ENCODE assay signal across 8 cellular contexts in genomic region chr4:77158487-77158861, GRCh38. TPM values are rescaled to one million over a fixed set of nuclear protein-coding genes. Genes with fewer than 3 reads are reported as not detected.
A peak's percentile ranks its signal among the peaks of the same experiment; 100 is the strongest.
DNase-seq lines count a peak whose midpoint lies in the region; ATAC-seq, FAIRE-seq and TF ChIP-seq lines count a peak whose summit lies in the region.

No MANE protein-coding gene starts in this region.

- peaks cover 41% of the 10 kb centered on the region for H3K36me3 ChIP-seq in Loucy (ENCODE audit: insufficient read depth, low read length)

- no peaks in the 10 kb centered on the region; the same call in 1 of the 2 replicates for H3F3A ChIP-seq in Loucy (ENCODE audit: low read depth)

- POLR2A ChIA-PET in A549 (lab: Yijun Ruan, JAX), result interaction anchor here (0.6 to 1.0 kb wide), 3 partner anchors 56 to 82 kb away, joined by 3 to 7 read pairs (median 6); partner anchors contain the start of gene CCNI

- peak overlapping the region; percentile 96 to 98 (median 97) for H3K4me3 Mint-ChIP-seq in brain
- peak overlapping the region; percentile 97 for H3K4me3 Mint-ChIP-seq in mesothelial cell of epicardium

- H3K9me3 ChIP-seq in A549 (no peaks in the 10 kb centered on the region), Loucy (ENCODE audit: insufficient read depth, low read depth, low read length) (no peaks in the 10 kb centered on the region)

- H2AFZ ChIP-seq in Loucy (ENCODE audit: low read length), result no peak overlapping the region

- DNase-seq in A549 (ENCODE audit: low read depth in 1 of 2, low spot score in 1 of 2), result no peak
- no peak for DNase-seq in mesothelial cell of epicardium (ENCODE audit: low spot score in 2 of 2, unreplicated experiment in 2 of 2)
- DNase-seq in GM20000 (ENCODE audit: low spot score), result no peak

- TF ChIP-seq CTCF in A549 (IDR thresholded peaks at IDR 0.05) (no peak), Loucy (conservative IDR thresholded peaks at IDR 0.05; ENCODE audit: low read length) (peak; percentile 41; the same call in 1 of the 2 replicates), brain (conservative IDR thresholded peaks at IDR 0.05) (no peak), mesothelial cell of epicardium (IDR thresholded peaks at IDR 0.05; ENCODE audit: unreplicated experiment) (no peak), GM20000 (IDR thresholded peaks at IDR 0.05; ENCODE audit: extremely low read depth, missing control alignments) (no peak)

- H3K9ac ChIP-seq in Loucy (ENCODE audit: low read depth, low read length, poor library complexity, severe bottlenecking), result peak overlapping the region; percentile 97

- no peak for TF ChIP-seq RAD21 in A549 (conservative IDR thresholded peaks at IDR 0.05 in 1 of 2, IDR thresholded peaks at IDR 0.05 in 1 of 2)

- H3K9me3 Mint-ChIP-seq in brain (peaks cover 0 to 8% (median 0%) of the 10 kb centered on the region in 5 experiments), mesothelial cell of epicardium (no peaks in the 10 kb centered on the region)

- peaks cover 57% of the 10 kb centered on the region for H4K20me1 ChIP-seq in Loucy (ENCODE audit: insufficient read depth, low read length, poor library complexity, severe bottlenecking)

- H3K27me3 ChIP-seq in Loucy (ENCODE audit: insufficient read depth, low read length, poor library complexity, severe bottlenecking), result no peaks in the 10 kb centered on the region

- 8% methylated on average over 6 of the region's 6 CpGs for WGBS in A549 (ENCODE audit: missing lambda C conversion rate)

- H3K4me2 ChIP-seq in A549 (peak overlapping the region; percentile 93), Loucy (ENCODE audit: low read depth, low read length, poor library complexity, severe bottlenecking) (peak overlapping the region; percentile 93)

- H3K4me1 Mint-ChIP-seq in brain (peaks cover 75% of the 10 kb centered on the region), mesothelial cell of epicardium (peaks cover 60% of the 10 kb centered on the region)

- TF ChIP-seq POLR2A in A549 (IDR thresholded peaks at IDR 0.05; ENCODE audit: low read length), result no peak

- H3K27ac ChIP-seq in A549, result peak overlapping the region; percentile 76 to 99

- FAIRE-seq in A549 (lab: Jason Lieb, UNC), result no peak

- no peaks in the 10 kb centered on the region for H3K9me2 ChIP-seq in Loucy (replicated peaks; ENCODE audit: low read depth, low read length)

- peak overlapping the region; percentile 80 for H3K4me3 ChIP-seq in A549
- H3K4me3 ChIP-seq in Loucy (ENCODE audit: low read length, poor library complexity, severe bottlenecking), result peak overlapping the region; percentile 82

- CTCF ChIA-PET in A549 (lab: Yijun Ruan, JAX), result no interaction called here

- ATAC-seq in A549 (no peak), GM21423 (IDR thresholded peaks at IDR 0.05; ENCODE audit: unreplicated experiment) (no peak), HG03342 (IDR thresholded peaks at IDR 0.05; ENCODE audit: unreplicated experiment) (no peak), HG03565 (IDR thresholded peaks at IDR 0.05; ENCODE audit: unreplicated experiment) (no peak)

- H3K27ac Mint-ChIP-seq in brain, result peak overlapping the region; percentile 86 to 95 (median 95)
- H3K27ac Mint-ChIP-seq in mesothelial cell of epicardium, result peak overlapping the region; percentile 94

- TF ChIP-seq EP300 in A549 (IDR thresholded peaks at IDR 0.05), result no peak

- peaks cover 69% of the 10 kb centered on the region for H3K79me2 ChIP-seq in Loucy (ENCODE audit: insufficient read depth, low read length)

- H3K27me3 Mint-ChIP-seq in brain (peaks cover 13% of the 10 kb centered on the region), mesothelial cell of epicardium (ENCODE audit: low read depth) (peaks cover 4% of the 10 kb centered on the region)

- H3K36me3 Mint-ChIP-seq in brain (peaks cover 52% of the 10 kb centered on the region), mesothelial cell of epicardium (peaks cover 21% of the 10 kb centered on the region)

- peaks cover 12% of the 10 kb centered on the region; the same call in 2 of the 3 replicates for H3K4me1 ChIP-seq in A549
- peaks cover 62% of the 10 kb centered on the region for H3K4me1 ChIP-seq in Loucy (ENCODE audit: insufficient read depth, low read length, poor library complexity, severe bottlenecking)

TF ChIP-seq in A549, 52 proteins besides CTCF, POLR2A, EP300 and RAD21 (continues in another document):
- no peak for TF ChIP-seq HOXA7 (CRISPR knock-in tag; IDR thresholded peaks at IDR 0.05)
- no peak for TF ChIP-seq BCL3 (IDR thresholded peaks at IDR 0.05)
- no peak for TF ChIP-seq TP53 (CRISPR knock-in tag; IDR thresholded peaks at IDR 0.05)
- no peak for TF ChIP-seq CBX8 (IDR thresholded peaks at IDR 0.05)
- no peak for TF ChIP-seq REST (IDR thresholded peaks at IDR 0.05)
- TF ChIP-seq MAFK (IDR thresholded peaks at IDR 0.05; ENCODE audit: partially characterized antibody), result no peak
- no peak for TF ChIP-seq ATOH8 (CRISPR knock-in tag; IDR thresholded peaks at IDR 0.05; ENCODE audit: low read depth)
- TF ChIP-seq EHF (CRISPR knock-in tag; IDR thresholded peaks at IDR 0.05), result no peak
- no peak for TF ChIP-seq USF2 (IDR thresholded peaks at IDR 0.05)
- no peak for TF ChIP-seq EHMT2 (IDR thresholded peaks at IDR 0.05; ENCODE audit: low read depth)
- no peak for TF ChIP-seq RFX5 (IDR thresholded peaks at IDR 0.05)
- TF ChIP-seq FOSB (CRISPR knock-in tag; IDR thresholded peaks at IDR 0.05), result no peak
- no peak for TF ChIP-seq TFCP2L1 (CRISPR knock-in tag; IDR thresholded peaks at IDR 0.05)
- TF ChIP-seq CHD2 (IDR thresholded peaks at IDR 0.05; ENCODE audit: low read length, partially characterized antibody), result no peak

RNA-seq across cellular contexts. Expression of gene CCNG2, which starts 1.5 kb away (rescaled TPM):
- polyA plus RNA-seq in A549 (2011; rRNA removed) (9.8 and 10.2 TPM in 2 replicates), A549 (2017; fragmentation: RNase III; extraction: RNeasy Plus Mini Kit Qiagen cat#74134 plus additional on column Dnase treatment) (2.1 to 4.5 TPM (median 3.9 TPM) in 3 replicates), brain (ENCODE audit: insufficient read depth, low read depth, low replicate concordance) (19.9 TPM)
- 0.91 and 1.2 TPM in 2 replicates for polyA plus RNA-seq in A549 (2012; cell fraction: cytosol; rRNA removed)
- polyA plus RNA-seq in A549 (2012; cell fraction: nucleus; rRNA removed), result 0.44 and 0.98 TPM in 2 replicates
- polyA minus RNA-seq in A549 (2011; rRNA and poly(A)+ RNA removed), result 1.9 and 2.1 TPM in 2 replicates
- total RNA-seq in mesothelial cell of epicardium, result 84.5 to 89.3 TPM (median 86.5 TPM) in 3 replicates
